Comparison of ENCODE assay signal across 1 cellular context in the genomic region with DNA sequence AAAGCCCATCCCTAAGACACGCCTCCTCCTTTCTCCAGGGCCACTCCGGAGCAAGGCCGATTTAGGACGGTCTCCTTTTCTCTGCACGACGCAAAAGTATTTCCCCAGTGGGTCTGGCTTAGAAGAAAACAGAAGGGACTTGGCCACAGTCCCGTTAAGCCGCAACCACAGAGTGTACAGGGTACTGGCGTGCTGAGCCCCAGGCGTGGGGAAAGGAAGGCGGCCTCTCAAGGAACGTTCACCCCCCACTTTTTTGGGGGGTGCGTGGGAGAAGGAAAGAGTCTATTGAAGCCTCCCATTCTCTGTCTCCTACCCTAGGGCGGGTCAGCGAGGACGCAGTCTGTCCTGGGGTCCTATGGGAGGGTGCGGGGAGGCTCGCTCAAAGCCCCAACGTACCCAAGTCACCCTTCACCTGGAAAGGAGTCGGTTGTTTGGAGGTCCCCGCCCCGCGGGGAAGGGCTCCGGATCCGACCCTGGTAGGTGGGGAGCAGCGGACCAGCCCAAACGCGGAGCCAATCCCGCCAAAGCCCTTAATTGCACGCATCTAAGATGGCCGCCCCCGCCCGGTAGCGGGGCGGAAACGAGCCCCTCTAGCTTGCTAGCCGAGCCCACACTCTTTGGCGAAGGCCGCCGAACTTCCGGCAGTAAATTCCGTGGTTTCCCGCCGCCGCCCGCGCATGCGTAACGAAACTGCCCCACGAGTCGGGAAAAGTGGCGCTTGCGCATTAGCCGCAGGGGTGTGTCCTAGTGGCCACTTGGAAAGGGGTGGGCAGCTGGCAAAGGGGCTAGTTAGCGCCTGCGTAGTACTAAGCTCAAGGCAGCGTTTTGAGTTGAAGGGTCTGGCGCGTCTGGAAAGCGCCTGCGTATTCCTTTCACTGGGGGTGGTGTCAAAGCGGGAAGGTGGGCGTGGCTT.
TF ChIP-seq lines count a peak whose summit lies in the region.

A gene with protein sequence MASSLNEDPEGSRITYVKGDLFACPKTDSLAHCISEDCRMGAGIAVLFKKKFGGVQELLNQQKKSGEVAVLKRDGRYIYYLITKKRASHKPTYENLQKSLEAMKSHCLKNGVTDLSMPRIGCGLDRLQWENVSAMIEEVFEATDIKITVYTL (minus strand): TSS at position 434 of the 913 bp plus-strand sequence. CDS start 722 bp downstream, outside the sequence.

TF ChIP-seq in GM23338, 12 proteins besides CTCF, POLR2A, EP300 and RAD21:
- no peak for TF ChIP-seq REST (IDR thresholded peaks at IDR 0.05; ENCODE audit: unreplicated experiment)
- TF ChIP-seq POLR2AphosphoS5 (IDR thresholded peaks at IDR 0.05; ENCODE audit: low read depth): peak; percentile 83
- TF ChIP-seq, protein P1, sequence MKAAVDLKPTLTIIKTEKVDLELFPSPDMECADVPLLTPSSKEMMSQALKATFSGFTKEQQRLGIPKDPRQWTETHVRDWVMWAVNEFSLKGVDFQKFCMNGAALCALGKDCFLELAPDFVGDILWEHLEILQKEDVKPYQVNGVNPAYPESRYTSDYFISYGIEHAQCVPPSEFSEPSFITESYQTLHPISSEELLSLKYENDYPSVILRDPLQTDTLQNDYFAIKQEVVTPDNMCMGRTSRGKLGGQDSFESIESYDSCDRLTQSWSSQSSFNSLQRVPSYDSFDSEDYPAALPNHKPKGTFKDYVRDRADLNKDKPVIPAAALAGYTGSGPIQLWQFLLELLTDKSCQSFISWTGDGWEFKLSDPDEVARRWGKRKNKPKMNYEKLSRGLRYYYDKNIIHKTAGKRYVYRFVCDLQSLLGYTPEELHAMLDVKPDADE (IDR thresholded peaks at IDR 0.05): peak; percentile 65
- TF ChIP-seq EZH2phosphoT487 (IDR thresholded peaks at IDR 0.05; ENCODE audit: unreplicated experiment): no peak
- TF ChIP-seq CREB1 (CRISPR knock-in tag; IDR thresholded peaks at IDR 0.05; ENCODE audit: low read depth): 0 out of 2 replicates have a peak, but pooled peaks have one; percentile 41
